9 cellular contexts compared by ENCODE assay signal in genomic region chr2:119255760-119256573, GRCh38. TPM values are rescaled to one million over a fixed set of nuclear protein-coding genes. Genes with fewer than 3 reads are reported as not detected.
A peak's percentile ranks its signal among the peaks of the same experiment; 100 is the strongest.
DNase-seq lines count a peak whose midpoint lies in the region; ATAC-seq, FAIRE-seq and TF ChIP-seq lines count a peak whose summit lies in the region.
"Had no signal": no experiment of that assay in that cellular context is flagged by ENCODE, and none has a peak within 500 bp of the region (broad histone marks: within the 10 kb centered on the region; RNA-seq: fewer than 3 reads in every experiment).

No MANE protein-coding gene starts in this region.

- FAIRE-seq in HTR-8/SVneo (lab: Jason Lieb, UNC), result peak; percentile 98

- TF ChIP-seq CTCF in AG09319 (IDR thresholded peaks at IDR 0.05; ENCODE audit: low read depth, low read length) (no peak), astrocyte of the spinal cord (IDR thresholded peaks at IDR 0.05; ENCODE audit: low read depth, low read length) (no peak)

- ATAC-seq in left lobe of liver (peak; percentile 64), GM21529 (IDR thresholded peaks at IDR 0.05; ENCODE audit: unreplicated experiment) (no peak)

- peak; percentile 78 for DNase-seq in AG09319 (ENCODE audit: extremely low read depth, low read depth)
- peak; percentile 79 for DNase-seq in HTR-8/SVneo (ENCODE audit: insufficient read length, low spot score)
- peak; percentile 97 for DNase-seq in astrocyte of the spinal cord (ENCODE audit: low read depth, low spot score)
- DNase-seq in left lobe of liver (ENCODE audit: low spot score), result no peak
- no peak for DNase-seq in T-helper 1 cell
- no peak for DNase-seq in stimulated activated CD4-positive, alpha-beta T cell treated with anti-CD3 and anti-CD28 coated beads, Interleukin-4, amount 100 ng/mL, for 4 hours
- no peak for DNase-seq in activated effector memory CD4-positive, alpha-beta T cell treated with Interleukin-2 at 50 U/mL for 16 hours
- DNase-seq: central memory CD4-positive, alpha-beta T cell had no signal

- in situ Hi-C loops in astrocyte of the spinal cord (cut with HindIII; ENCODE audit: low sequenced_read_pairs), result no loop called here

- no peak overlapping the region for H3K4me3 ChIP-seq in astrocyte of the spinal cord (ENCODE audit: low read depth, low read length)

RNA-seq across cellular contexts. Expression of gene STEAP3, which starts 32.3 kb away (rescaled TPM):
- total RNA-seq in left lobe of liver, result 120 TPM

Comparison
In these comparisons a context has a peak if more than half of its experiments do, and no peak if none do; other contexts are left out.
1. DNase-seq: peak in AG09319 (single experiment), HTR-8/SVneo (single experiment) and astrocyte of the spinal cord (single experiment); none in left lobe of liver (single experiment), T-helper 1 cell (0 of 5), stimulated activated CD4-positive, alpha-beta T cell treated with anti-CD3 and anti-CD28 coated beads, Interleukin-4, amount 100 ng/mL, for 4 hours (0 of 2) and activated effector memory CD4-positive, alpha-beta T cell treated with Interleukin-2 at 50 U/mL for 16 hours (single experiment).